In the genomic region with DNA sequence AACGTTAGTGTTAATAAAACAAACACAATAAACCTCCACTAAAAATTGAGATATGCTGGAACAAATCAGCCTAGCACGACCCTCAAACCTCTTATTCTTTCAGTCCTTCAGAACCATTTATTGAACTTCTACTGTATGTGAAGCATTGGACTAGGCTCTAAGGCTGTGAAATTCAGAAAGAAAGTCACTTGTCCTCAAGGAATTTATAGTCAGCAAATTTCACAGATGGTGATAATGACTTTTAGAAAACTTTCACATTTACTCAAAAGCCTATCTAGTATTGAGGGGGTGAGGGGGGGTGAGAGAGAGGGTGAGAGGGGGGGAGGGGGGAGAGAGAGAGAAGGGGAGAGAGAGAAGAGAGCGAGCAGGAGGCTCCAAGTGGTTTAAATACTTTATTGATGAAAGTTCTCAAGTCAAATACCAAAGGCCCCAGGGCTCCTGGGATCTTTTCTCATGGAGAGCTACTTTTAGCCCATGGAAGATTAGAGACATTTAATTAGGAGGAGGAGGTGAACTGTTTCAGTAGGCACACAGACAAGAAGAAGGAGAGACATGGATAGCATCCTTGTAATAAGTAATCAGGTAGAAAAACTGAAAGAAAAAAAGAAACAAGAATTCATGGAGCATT, we compare ENCODE assay signal across 21 cellular contexts.
"Had no signal": no experiment of that assay in that cellular context is flagged by ENCODE, and none has a peak within 500 bp of the region (broad histone marks: within the 10 kb centered on the region; RNA-seq: fewer than 3 reads in every experiment).

No MANE protein-coding gene starts in this region.

- H3K36me3 ChIP-seq: adrenal gland, cardiac muscle cell, gastrocnemius medialis, heart right ventricle, lower lobe of right lung, thoracic aorta, upper lobe of right lung had no signal

- H3K9me3 Mint-ChIP-seq: activated B cell treated with CpG ODN at 0.5 μM for 24 hours; activated CD8-positive, alpha-beta T cell treated with anti-CD3 and anti-CD28 coated beads for 36 hours; activated T-cell treated with anti-CD3 and anti-CD28 coated beads, Interleukin-2, amount 50 U/mL, for 4 hours; mesothelial cell of epicardium; stimulated activated effector memory CD8-positive, alpha-beta T cell treated with anti-CD3 and anti-CD28 coated beads, Interleukin-12 subunit alpha, Interleukin-12 subunit beta, amount 100 ng/mL, for 72 hours had no signal

- ATAC-seq: activated CD8-positive, alpha-beta T cell treated with anti-CD3 and anti-CD28 coated beads for 36 hours; activated T-cell treated with anti-CD3 and anti-CD28 coated beads, Interleukin-2, amount 50 U/mL, for 4 hours; gastrocnemius medialis; heart right ventricle; left colon; lower lobe of right lung; psoas muscle; stimulated activated effector memory CD8-positive, alpha-beta T cell treated with anti-CD3 and anti-CD28 coated beads, Interleukin-12 subunit alpha, Interleukin-12 subunit beta, amount 100 ng/mL, for 72 hours; upper lobe of right lung had no signal

- H3K27ac ChIP-seq: adrenal gland, cardiac muscle cell, epithelial cell of prostate, gastrocnemius medialis, heart right ventricle, lower lobe of right lung, psoas muscle, thoracic aorta, upper lobe of right lung had no signal

- DNase-seq: activated B cell treated with CpG ODN at 0.5 μM for 24 hours; activated CD4-positive, alpha-beta T cell treated with anti-CD3 and anti-CD28 coated beads for 48 hours; activated CD8-positive, alpha-beta T cell treated with anti-CD3 and anti-CD28 coated beads for 36 hours; activated effector memory CD4-positive, alpha-beta T cell treated with Interleukin-2 at 50 U/mL for 16 hours; activated naive CD4-positive, alpha-beta T cell treated with anti-CD3 and anti-CD28 coated beads, Interleukin-2, amount 50 U/mL, for 16 hours; activated T-cell treated with anti-CD3 and anti-CD28 coated beads, Interleukin-2, amount 50 U/mL, for 4 hours; adrenal gland; gastrocnemius medialis; heart right ventricle; left colon; lower lobe of right lung; psoas muscle; stimulated activated CD4-positive, alpha-beta T cell treated with anti-CD3 and anti-CD28 coated beads, Interleukin-12 subunit alpha, Interleukin-12 subunit beta, amount 100 ng/mL, for 4 hours; stimulated activated CD4-positive, alpha-beta T cell treated with anti-CD3 and anti-CD28 coated beads, Interleukin-2, amount 100 ng/mL, for 24 hours; upper lobe of right lung had no signal

- H3K9me3 ChIP-seq: adrenal gland, gastrocnemius medialis, heart right ventricle, lower lobe of right lung, psoas muscle, thoracic aorta, upper lobe of right lung had no signal

- H3K36me3 Mint-ChIP-seq: mesothelial cell of epicardium; stimulated activated effector memory CD8-positive, alpha-beta T cell treated with anti-CD3 and anti-CD28 coated beads, Interleukin-12 subunit alpha, Interleukin-12 subunit beta, amount 100 ng/mL, for 72 hours had no signal

- H3K27ac Mint-ChIP-seq: activated B cell treated with CpG ODN at 0.5 μM for 24 hours; activated CD8-positive, alpha-beta T cell treated with anti-CD3 and anti-CD28 coated beads for 36 hours; mesothelial cell of epicardium; stimulated activated effector memory CD8-positive, alpha-beta T cell treated with anti-CD3 and anti-CD28 coated beads, Interleukin-12 subunit alpha, Interleukin-12 subunit beta, amount 100 ng/mL, for 72 hours had no signal

- FAIRE-seq: islet of Langerhans had no signal

- H3K4me1 ChIP-seq: gastrocnemius medialis, lower lobe of right lung, psoas muscle, upper lobe of right lung had no signal

- H3K27me3 ChIP-seq: cardiac muscle cell had no signal

- H3K4me3 ChIP-seq: adrenal gland, cardiac muscle cell, gastrocnemius medialis, heart right ventricle, lower lobe of right lung, psoas muscle, thoracic aorta, upper lobe of right lung had no signal

- H3K4me3 Mint-ChIP-seq: activated B cell treated with CpG ODN at 0.5 μM for 24 hours; activated CD8-positive, alpha-beta T cell treated with anti-CD3 and anti-CD28 coated beads for 36 hours; activated T-cell treated with anti-CD3 and anti-CD28 coated beads, Interleukin-2, amount 50 U/mL, for 4 hours; mesothelial cell of epicardium; stimulated activated effector memory CD8-positive, alpha-beta T cell treated with anti-CD3 and anti-CD28 coated beads, Interleukin-12 subunit alpha, Interleukin-12 subunit beta, amount 100 ng/mL, for 72 hours had no signal
